ENCODE assay signal across 9 cellular contexts in genomic region chr19:584240-585001, GRCh38. TPM values are rescaled to one million over a fixed set of nuclear protein-coding genes. Genes with fewer than 3 reads are reported as not detected.
DNase-seq lines count a peak whose midpoint lies in the region; ATAC-seq and TF ChIP-seq lines count a peak whose summit lies in the region.
"Had no signal": no experiment of that assay in that cellular context is flagged by ENCODE, and none has a peak within 500 bp of the region (broad histone marks: within the 10 kb centered on the region; RNA-seq: fewer than 3 reads in every experiment).

No MANE protein-coding gene starts in this region.

- H3K4me1 Mint-ChIP-seq in activated CD4-positive, alpha-beta T cell treated with anti-CD3 and anti-CD28 coated beads, Interleukin-2, amount 10 ng/mL, durations not matched to agents 24 days and 14 days, result peaks cover 2% of the 10 kb centered on the region
- H3K4me1 Mint-ChIP-seq in memory B cell, result peaks cover 4% of the 10 kb centered on the region

- H3K4me3 Mint-ChIP-seq in activated CD4-positive, alpha-beta T cell treated with anti-CD3 and anti-CD28 coated beads, Interleukin-2, amount 10 ng/mL, durations not matched to agents 24 days and 14 days, result no peak overlapping the region
- H3K4me3 Mint-ChIP-seq in memory B cell, result no peak overlapping the region

- H3K27me3 ChIP-seq in KMS-11 (ENCODE audit: insufficient read depth, low read depth) (peaks cover 17% of the 10 kb centered on the region), colonic mucosa (peaks cover 18% of the 10 kb centered on the region), stomach (peaks cover 14 to 54% (median 19%) of the 10 kb centered on the region in 3 donors)

- H3K4me3 ChIP-seq in KMS-11 (IDR thresholded peaks at IDR 0.05; ENCODE audit: insufficient read depth, low read depth, low read length) (no peak overlapping the region), colonic mucosa (no peak overlapping the region), stomach (no peak overlapping the region)

- no peaks in the 10 kb centered on the region for H4K20me1 ChIP-seq in KMS-11 (ENCODE audit: insufficient read depth)

- H3K9me3 ChIP-seq in colonic mucosa, result no peaks in the 10 kb centered on the region
- no peaks in the 10 kb centered on the region for H3K9me3 ChIP-seq in stomach

- no peak for TF ChIP-seq EP300 in stomach (IDR thresholded peaks at IDR 0.05)

- ATAC-seq in memory B cell (ENCODE audit: low read depth), result peak; percentile 77

- no peak overlapping the region for H2AFZ ChIP-seq in KMS-11 (ENCODE audit: low read depth)

- WGBS in stomach, 5 donors, result 17 to 35% (median 22%) methylated on average over 28 to 38 of the region's 38 CpGs

- no peaks in the 10 kb centered on the region for H3K9me3 Mint-ChIP-seq in activated CD4-positive, alpha-beta T cell treated with anti-CD3 and anti-CD28 coated beads, Interleukin-2, amount 10 ng/mL, durations not matched to agents 24 days and 14 days
- H3K9me3 Mint-ChIP-seq in memory B cell, result no peaks in the 10 kb centered on the region

- peak; percentile 90 for DNase-seq in D341Med (ENCODE audit: low spot score)
- peak; percentile 91 for DNase-seq in activated CD4-positive, alpha-beta T cell treated with anti-CD3 and anti-CD28 coated beads, Interleukin-2, amount 10 ng/mL, durations not matched to agents 24 days and 14 days
- DNase-seq in colonic mucosa, result no peak
- peak; percentile 68 to 81 for DNase-seq in memory B cell (ENCODE audit: low spot score in 2 of 2)
- peak; percentile 56 for DNase-seq in stomach
- no peak for DNase-seq in NCI-H187 (lab: John Stamatoyannopoulos, UW)
- DNase-seq in HK-2 (ENCODE audit: unreplicated experiment), result no peak

- H3K27ac ChIP-seq in KMS-11 (no peak overlapping the region), colonic mucosa (no peak overlapping the region), stomach (no peak overlapping the region)

- TF ChIP-seq CTCF in KMS-11 (conservative IDR thresholded peaks at IDR 0.05; ENCODE audit: low read depth, low read length), result peak; percentile 67; the same call in 1 of the 2 replicates
- TF ChIP-seq CTCF in colonic mucosa (IDR thresholded peaks at IDR 0.05), result peak; percentile 80
- TF ChIP-seq CTCF in stomach (IDR thresholded peaks at IDR 0.05), result peak in 5 of 7 experiments; percentile 63 to 83 (median 68)

- no peak overlapping the region for H3K9ac ChIP-seq in KMS-11
- H3K9ac ChIP-seq in colonic mucosa (ENCODE audit: low read depth in 2 of 2, low read length in 2 of 2), result no peak overlapping the region

- H3K27ac Mint-ChIP-seq in activated CD4-positive, alpha-beta T cell treated with anti-CD3 and anti-CD28 coated beads, Interleukin-2, amount 10 ng/mL, durations not matched to agents 24 days and 14 days, result no peak overlapping the region
- H3K27ac Mint-ChIP-seq in memory B cell, result no peak overlapping the region

- H3K79me2 ChIP-seq in KMS-11 (ENCODE audit: insufficient read depth, low read depth), result peaks cover under 1% of the 10 kb centered on the region; the same call in 1 of the 2 replicates

- H3K4me1 ChIP-seq in KMS-11 (ENCODE audit: low read depth, poor library complexity, severe bottlenecking) (peaks cover 10% of the 10 kb centered on the region), colonic mucosa (peaks cover 4% of the 10 kb centered on the region), stomach (peaks cover 9 to 34% (median 29%) of the 10 kb centered on the region in 4 donors)

- H3K27me3 Mint-ChIP-seq in activated CD4-positive, alpha-beta T cell treated with anti-CD3 and anti-CD28 coated beads, Interleukin-2, amount 10 ng/mL, durations not matched to agents 24 days and 14 days, result peaks cover 5% of the 10 kb centered on the region
- peaks cover 1% of the 10 kb centered on the region for H3K27me3 Mint-ChIP-seq in memory B cell

- H3K4me2 ChIP-seq in KMS-11, result no peak overlapping the region

- no peak for TF ChIP-seq POLR2A in stomach (IDR thresholded peaks at IDR 0.05)

- H3K36me3 Mint-ChIP-seq in activated CD4-positive, alpha-beta T cell treated with anti-CD3 and anti-CD28 coated beads, Interleukin-2, amount 10 ng/mL, durations not matched to agents 24 days and 14 days (ENCODE audit: low read depth), result peaks cover 10% of the 10 kb centered on the region
- H3K36me3 Mint-ChIP-seq in memory B cell, result peaks cover 6% of the 10 kb centered on the region

- H3K36me3 ChIP-seq in KMS-11 (ENCODE audit: insufficient read depth) (no peaks in the 10 kb centered on the region), colonic mucosa (peaks cover 12% of the 10 kb centered on the region), stomach (peaks cover 37 to 45% (median 42%) of the 10 kb centered on the region in 4 donors)

- intact Hi-C loops in activated CD4-positive, alpha-beta T cell treated with anti-CD3 and anti-CD28 coated beads, Interleukin-2, amount 10 ng/mL, durations not matched to agents 24 days and 14 days (cut with micrococcal nuclease), result loop anchor here (2.0 to 5.0 kb wide), 2 partner anchors 48 to 148 kb away; partner anchors contain the start of gene POLRMT
- intact Hi-C loops in colonic mucosa (cut with DNase I) (loop anchor here (5.0 to 10.0 kb wide), 2 partner anchors 80 to 148 kb away; partner anchors contain the start of gene RNF126), stomach (cut with DNase I; ENCODE audit: low total_unique reads) (no loop called here)

RNA-seq across cellular contexts. Expression of gene HCN2, which starts 5.3 kb away (rescaled TPM):
- total RNA-seq in activated CD4-positive, alpha-beta T cell treated with anti-CD3 and anti-CD28 coated beads, Interleukin-2, amount 10 ng/mL, durations not matched to agents 24 days and 14 days, result 1.1 TPM in 2 replicates
- total RNA-seq in colonic mucosa, result under 1 TPM; 0.17 to 0.40 TPM
- under 1 TPM in 1 of 5 donors, not detected in 4; 0.18 TPM for total RNA-seq in stomach
- polyA plus RNA-seq in stomach, result under 1 TPM in 2 of 3 donors, not detected in 1; 0.10 to 0.15 TPM

RNA-seq across cellular contexts. Expression of gene BSG, which starts 12.0 kb away (rescaled TPM):
- 291 and 297 TPM in 2 replicates for total RNA-seq in activated CD4-positive, alpha-beta T cell treated with anti-CD3 and anti-CD28 coated beads, Interleukin-2, amount 10 ng/mL, durations not matched to agents 24 days and 14 days
- total RNA-seq in colonic mucosa (1,000 to 10,000 TPM in 1 of 2 donors, 100 to 1,000 TPM in 1; 920 to 1,084 TPM), stomach (1,000 to 10,000 TPM in 1 of 5 donors, 100 to 1,000 TPM in 4; 184 to 1,029 (median 269) TPM)
- 100 to 1,000 TPM; 193 to 524 (median 393) TPM for polyA plus RNA-seq in stomach

RNA-seq across cellular contexts. Expression of gene GZMM, which starts 40.6 kb away (rescaled TPM):
- 37.6 and 40.9 TPM in 2 replicates for total RNA-seq in activated CD4-positive, alpha-beta T cell treated with anti-CD3 and anti-CD28 coated beads, Interleukin-2, amount 10 ng/mL, durations not matched to agents 24 days and 14 days
- total RNA-seq in colonic mucosa (1 to 10 TPM in 1 of 2 donors, under 1 TPM in 1; 0.61 to 1.0 TPM), stomach (1 to 10 TPM in 1 of 5 donors, under 1 TPM in 1, not detected in 3; 0.55 to 5.4 TPM)
- polyA plus RNA-seq in stomach, result 1 to 10 TPM in 1 of 3 donors, under 1 TPM in 2; 0.37 to 6.6 (median 0.93) TPM
- total RNA-seq: temporal lobe had no signal

RNA-seq across cellular contexts. Expression of gene POLRMT, which starts 48.9 kb away (rescaled TPM):
- total RNA-seq in activated CD4-positive, alpha-beta T cell treated with anti-CD3 and anti-CD28 coated beads, Interleukin-2, amount 10 ng/mL, durations not matched to agents 24 days and 14 days, result 103 and 104 TPM in 2 replicates
- total RNA-seq in colonic mucosa, result 10 to 100 TPM; 50.2 to 77.3 TPM
- total RNA-seq in stomach, result 100 to 1,000 TPM in 1 of 5 donors, 10 to 100 TPM in 4; 18.5 to 196 (median 57.8) TPM
- 100 to 1,000 TPM in 1 of 3 donors, 10 to 100 TPM in 2; 73.5 to 103 (median 89.4) TPM for polyA plus RNA-seq in stomach

RNA-seq across cellular contexts. Expression of gene CDC34, which starts 52.9 kb away (rescaled TPM):
- 52.8 and 55.0 TPM in 2 replicates for total RNA-seq in activated CD4-positive, alpha-beta T cell treated with anti-CD3 and anti-CD28 coated beads, Interleukin-2, amount 10 ng/mL, durations not matched to agents 24 days and 14 days
- total RNA-seq in colonic mucosa (10 to 100 TPM; 60.7 to 93.4 TPM), stomach (100 to 1,000 TPM in 2 of 5 donors, 10 to 100 TPM in 3; 26.1 to 503 (median 72.9) TPM)
- polyA plus RNA-seq in stomach, result 10 to 100 TPM; 62.9 to 82.1 (median 80.5) TPM

Comparison
In these comparisons a context has a peak if more than half of its experiments do, and no peak if none do; other contexts are left out.
1. DNase-seq: peak in D341Med (single experiment), activated CD4-positive, alpha-beta T cell treated with anti-CD3 and anti-CD28 coated beads, Interleukin-2, amount 10 ng/mL, durations not matched to agents 24 days and 14 days (single experiment), memory B cell (2 of 2) and stomach (single experiment); none in colonic mucosa (single experiment), NCI-H187 (0 of 2) and HK-2 (single experiment).
2. Peak in every context shown above with its lines, with median percentiles within 50 percentile points of each other: CTCF ChIP-seq.